In genomic region chr1:155135416-155136197, GRCh38 we compare ENCODE assay signal across 1 cellular context.
TF ChIP-seq lines count a peak whose summit lies in the region.

SLC50A1 (plus strand) TSS chr1:155135852; CDS start chr1:155135912, 60 bp downstream.

TF ChIP-seq in GM23338, 12 proteins besides CTCF, POLR2A, EP300 and RAD21:
- TF ChIP-seq POLR2AphosphoS5 (IDR thresholded peaks at IDR 0.05; ENCODE audit: low read depth): peak; percentile 92
- no peak for TF ChIP-seq ETS1 (IDR thresholded peaks at IDR 0.05)
- TF ChIP-seq ZNF331 (CRISPR knock-in tag; IDR thresholded peaks at IDR 0.05; ENCODE audit: low read depth): no peak
- no peak for TF ChIP-seq STAT1 (IDR thresholded peaks at IDR 0.05; ENCODE audit: unreplicated experiment)
- TF ChIP-seq REST (IDR thresholded peaks at IDR 0.05; ENCODE audit: unreplicated experiment): peak; percentile 3
- TF ChIP-seq CREB1 (CRISPR knock-in tag; IDR thresholded peaks at IDR 0.05; ENCODE audit: low read depth): peak; percentile 11; the same call in 1 of the 2 replicates
